ENCODE assay signal across 1 cellular context in genomic region chr3:47885168-47885567, GRCh38.
TF ChIP-seq lines count a peak whose summit lies in the region.

No MANE protein-coding gene starts in this region.

TF ChIP-seq in SK-N-SH, 30 proteins besides CTCF, POLR2A, EP300 and RAD21 (continued from another document):
- TF ChIP-seq REST (IDR thresholded peaks at IDR 0.05; ENCODE audit: low read depth, low read length), result no peak
- no peak for TF ChIP-seq USF1 (IDR thresholded peaks at IDR 0.05; ENCODE audit: borderline replicate concordance, low read depth)
- no peak for TF ChIP-seq CHD2 (IDR thresholded peaks at IDR 0.05; ENCODE audit: low read length, partially characterized antibody)
- TF ChIP-seq EZH2phosphoT487 (IDR thresholded peaks at IDR 0.05; ENCODE audit: borderline replicate concordance, low read depth), result no peak
- TF ChIP-seq JUND (IDR thresholded peaks at IDR 0.05), result no peak
- no peak for TF ChIP-seq POLR2AphosphoS5 (IDR thresholded peaks at IDR 0.05; ENCODE audit: low read depth, low read length)
- TF ChIP-seq PBX3 (IDR thresholded peaks at IDR 0.05), result no peak
- TF ChIP-seq TCF12 (IDR thresholded peaks at IDR 0.05), result no peak
- no peak for TF ChIP-seq MAX (IDR thresholded peaks at IDR 0.05; ENCODE audit: low read depth)
- no peak for TF ChIP-seq TAF1 (IDR thresholded peaks at IDR 0.05; ENCODE audit: borderline replicate concordance, low read depth, low read length)
